8 cellular contexts compared by ENCODE assay signal in the genomic region with DNA sequence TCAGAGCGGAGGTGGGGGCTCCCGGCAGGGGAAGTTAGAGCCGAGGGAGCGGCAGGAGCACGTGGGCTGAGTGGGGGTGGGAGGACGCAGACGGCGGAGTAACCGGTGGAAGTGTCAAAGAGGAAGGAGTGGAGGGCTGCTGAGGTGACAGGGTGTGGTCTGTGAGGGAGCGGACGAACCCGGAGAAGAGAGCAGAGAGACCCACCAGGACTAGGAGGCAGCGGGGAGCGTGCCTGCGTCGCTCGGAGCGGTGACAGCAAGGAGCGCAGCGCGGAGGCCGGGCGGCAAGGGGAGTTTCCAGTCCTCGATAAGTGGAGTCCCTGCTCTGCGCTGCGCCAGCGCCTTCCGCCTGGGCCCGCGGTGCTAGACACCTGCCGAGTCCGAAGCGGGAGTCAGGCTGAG.
DNase-seq lines count a peak whose midpoint lies in the region; ATAC-seq lines count a peak whose summit lies in the region.

No MANE protein-coding gene starts in this region.

- H3K36me3 ChIP-seq in rectal smooth muscle tissue (ENCODE audit: control insufficient read depth, insufficient read depth, low read length) = no peaks in the 10 kb centered on the region

- H3K4me1 Mint-ChIP-seq in activated naive CD4-positive, alpha-beta T cell treated with anti-CD3 and anti-CD28 coated beads for 36 hours (ENCODE audit: low read depth) = peaks cover 9% of the 10 kb centered on the region
- peaks cover 7% of the 10 kb centered on the region for H3K4me1 Mint-ChIP-seq in activated naive CD4-positive, alpha-beta T cell treated with anti-CD3 and anti-CD28 coated beads, Interleukin-2, amount 10 ng/mL, durations not matched to agents 7 days and 5 days

- intact Hi-C loops in activated naive CD4-positive, alpha-beta T cell treated with anti-CD3 and anti-CD28 coated beads for 36 hours (cut with micrococcal nuclease) = no loop called here
- intact Hi-C loops in Right ventricle myocardium superior (cut with DNase I) = no loop called here

- CTCF ChIA-PET in activated naive CD4-positive, alpha-beta T cell treated with anti-CD3 and anti-CD28 coated beads for 36 hours (lab: Charles Lee) = no interaction called here
- CTCF ChIA-PET in activated naive CD4-positive, alpha-beta T cell treated with anti-CD3 and anti-CD28 coated beads, Interleukin-2, amount 10 ng/mL, durations not matched to agents 7 days and 5 days (lab: Charles Lee) = interaction anchor here (1.3 kb wide), 1 partner anchor 13 kb away, joined by 4 read pairs; no protein-coding TSS in a partner anchor

- peak overlapping the region; percentile 46 for H3K4me3 Mint-ChIP-seq in activated naive CD4-positive, alpha-beta T cell treated with anti-CD3 and anti-CD28 coated beads for 36 hours
- no peak overlapping the region for H3K4me3 Mint-ChIP-seq in activated naive CD4-positive, alpha-beta T cell treated with anti-CD3 and anti-CD28 coated beads, Interleukin-2, amount 10 ng/mL, durations not matched to agents 7 days and 5 days

- peak; percentile 63 for ATAC-seq in Right ventricle myocardium superior (ENCODE audit: poor library complexity)
- no peak for ATAC-seq in esophagus mucosa

- no peak overlapping the region for H3K27ac Mint-ChIP-seq in activated naive CD4-positive, alpha-beta T cell treated with anti-CD3 and anti-CD28 coated beads for 36 hours
- H3K27ac Mint-ChIP-seq in activated naive CD4-positive, alpha-beta T cell treated with anti-CD3 and anti-CD28 coated beads, Interleukin-2, amount 10 ng/mL, durations not matched to agents 7 days and 5 days = no peak overlapping the region

- peak; percentile 30 for DNase-seq in activated naive CD4-positive, alpha-beta T cell treated with anti-CD3 and anti-CD28 coated beads for 36 hours
- DNase-seq in activated naive CD4-positive, alpha-beta T cell treated with anti-CD3 and anti-CD28 coated beads, Interleukin-2, amount 10 ng/mL, durations not matched to agents 7 days and 5 days = no peak
- DNase-seq in RPMI8226 = peak; percentile 10
- DNase-seq in Right ventricle myocardium superior = no peak
- no peak for DNase-seq in HT-29 (ENCODE audit: low spot score)
- no peak for DNase-seq in EL

- H3K36me3 Mint-ChIP-seq in activated naive CD4-positive, alpha-beta T cell treated with anti-CD3 and anti-CD28 coated beads for 36 hours (ENCODE audit: low read depth) = peaks cover 2% of the 10 kb centered on the region
- no peaks in the 10 kb centered on the region for H3K36me3 Mint-ChIP-seq in activated naive CD4-positive, alpha-beta T cell treated with anti-CD3 and anti-CD28 coated beads, Interleukin-2, amount 10 ng/mL, durations not matched to agents 7 days and 5 days

- no peaks in the 10 kb centered on the region for H3K4me1 ChIP-seq in rectal smooth muscle tissue (ENCODE audit: control insufficient read depth, insufficient read depth, low read length)

- peak overlapping the region; percentile 63 for H3K4me3 ChIP-seq in rectal smooth muscle tissue (ENCODE audit: low read length)

- H3K27me3 ChIP-seq in rectal smooth muscle tissue (ENCODE audit: control insufficient read depth, insufficient read depth, low read length) = peaks cover 5% of the 10 kb centered on the region

- peaks cover 48% of the 10 kb centered on the region for H3K27me3 Mint-ChIP-seq in activated naive CD4-positive, alpha-beta T cell treated with anti-CD3 and anti-CD28 coated beads for 36 hours (ENCODE audit: low read depth)
- peaks cover 35% of the 10 kb centered on the region for H3K27me3 Mint-ChIP-seq in activated naive CD4-positive, alpha-beta T cell treated with anti-CD3 and anti-CD28 coated beads, Interleukin-2, amount 10 ng/mL, durations not matched to agents 7 days and 5 days

- no peak overlapping the region for H3K27ac ChIP-seq in rectal smooth muscle tissue (ENCODE audit: low read depth, low read length)

- H3K9me3 Mint-ChIP-seq in activated naive CD4-positive, alpha-beta T cell treated with anti-CD3 and anti-CD28 coated beads for 36 hours = no peaks in the 10 kb centered on the region
- no peaks in the 10 kb centered on the region for H3K9me3 Mint-ChIP-seq in activated naive CD4-positive, alpha-beta T cell treated with anti-CD3 and anti-CD28 coated beads, Interleukin-2, amount 10 ng/mL, durations not matched to agents 7 days and 5 days

- no peak overlapping the region for H3K9ac ChIP-seq in rectal smooth muscle tissue (ENCODE audit: low read length)

Comparison
In these comparisons a context has a peak if more than half of its experiments do, and no peak if none do; other contexts are left out.
1. DNase-seq: peak in activated naive CD4-positive, alpha-beta T cell treated with anti-CD3 and anti-CD28 coated beads for 36 hours (single experiment) and RPMI8226 (single experiment); none in activated naive CD4-positive, alpha-beta T cell treated with anti-CD3 and anti-CD28 coated beads, Interleukin-2, amount 10 ng/mL, durations not matched to agents 7 days and 5 days (single experiment), Right ventricle myocardium superior (single experiment), HT-29 (single experiment) and EL (single experiment).